In genomic region chr11:11241284-11241683, GRCh38 we compare ENCODE assay signal across 29 cellular contexts.
"Had no signal": no experiment of that assay in that cellular context is flagged by ENCODE, and none has a peak within 500 bp of the region (broad histone marks: within the 10 kb centered on the region; RNA-seq: fewer than 3 reads in every experiment).

No MANE protein-coding gene starts in this region.

- DNase-seq: hypothalamus; immature natural killer cell; kidney; left ventricle myocardium inferior; midbrain; mucosa of descending colon; naive thymus-derived CD4-positive, alpha-beta T cell; nephron progenitor cell; occipital lobe; stimulated activated CD4-positive, alpha-beta T cell treated with anti-CD3 and anti-CD28 coated beads, Interleukin-12 subunit alpha, Interleukin-12 subunit beta, amount 100 ng/mL, for 4 hours; stimulated activated CD4-positive, alpha-beta T cell treated with anti-CD3 and anti-CD28 coated beads, Interleukin-15, amount 100 ng/mL, for 24 hours; stimulated activated CD4-positive, alpha-beta T cell treated with anti-CD3 and anti-CD28 coated beads, Interleukin-2, amount 100 ng/mL, for 24 hours; stimulated activated CD4-positive, alpha-beta T cell treated with anti-CD3 and anti-CD28 coated beads, Interleukin-4, amount 100 ng/mL, for 1 hour; stimulated activated naive B cell treated with anti-CD40 and anti-IgM and Interleukin-4, amounts not matched to agents 10 μg/mL and 1 μg/mL and 100 μg/mL, for 72 hours; stimulated activated naive CD8-positive, alpha-beta T cell treated with anti-CD3 and anti-CD28 coated beads, Interleukin-15, Interleukin-2, amounts not matched to agents 100 U/mL and 50 U/mL, for 24 hours; stomach; testis; thyroid gland; transverse colon; upper lobe of right lung; uterus had no signal

- H3K4me1 ChIP-seq: parathyroid adenoma had no signal

- H2AFZ ChIP-seq: neural progenitor cell, parathyroid adenoma had no signal

- H3K27me3 ChIP-seq: neural progenitor cell, neutrophil, right atrium auricular region, stomach, testis, thyroid gland, transverse colon, upper lobe of right lung, uterus had no signal

- ATAC-seq: mucosa of descending colon; naive thymus-derived CD4-positive, alpha-beta T cell; sciatic nerve; stimulated activated naive B cell treated with anti-CD40 and anti-IgM and Interleukin-4, amounts not matched to agents 10 μg/mL and 1 μg/mL and 100 μg/mL, for 72 hours; stimulated activated naive CD8-positive, alpha-beta T cell treated with anti-CD3 and anti-CD28 coated beads, Interleukin-15, Interleukin-2, amounts not matched to agents 100 U/mL and 50 U/mL, for 24 hours; upper lobe of right lung had no signal

- H3K4me2 ChIP-seq: neural progenitor cell had no signal

- H3K4me3 ChIP-seq: left ventricle myocardium inferior, lung, mucosa of descending colon, neural progenitor cell, right atrium auricular region, skin epidermis, stomach, testis, thyroid gland, transverse colon, upper lobe of right lung, uterus had no signal

- H3K36me3 ChIP-seq: left ventricle myocardium inferior, neural progenitor cell, neutrophil, right atrium auricular region, stomach, thyroid gland, transverse colon, upper lobe of right lung, uterus had no signal

- H3K79me2 ChIP-seq: parathyroid adenoma had no signal

- H3K9me3 ChIP-seq: left ventricle myocardium inferior, mucosa of descending colon, neutrophil, right atrium auricular region, stomach, testis, thyroid gland, transverse colon, upper lobe of right lung, uterus had no signal

- FAIRE-seq: islet of Langerhans, kidney had no signal

- H3K27ac ChIP-seq: neural progenitor cell, neutrophil, parathyroid adenoma, stomach, testis, thyroid gland, upper lobe of right lung had no signal

- H3K9ac ChIP-seq: neural progenitor cell, parathyroid adenoma had no signal
